30 cellular contexts compared by ENCODE assay signal in the genomic region with DNA sequence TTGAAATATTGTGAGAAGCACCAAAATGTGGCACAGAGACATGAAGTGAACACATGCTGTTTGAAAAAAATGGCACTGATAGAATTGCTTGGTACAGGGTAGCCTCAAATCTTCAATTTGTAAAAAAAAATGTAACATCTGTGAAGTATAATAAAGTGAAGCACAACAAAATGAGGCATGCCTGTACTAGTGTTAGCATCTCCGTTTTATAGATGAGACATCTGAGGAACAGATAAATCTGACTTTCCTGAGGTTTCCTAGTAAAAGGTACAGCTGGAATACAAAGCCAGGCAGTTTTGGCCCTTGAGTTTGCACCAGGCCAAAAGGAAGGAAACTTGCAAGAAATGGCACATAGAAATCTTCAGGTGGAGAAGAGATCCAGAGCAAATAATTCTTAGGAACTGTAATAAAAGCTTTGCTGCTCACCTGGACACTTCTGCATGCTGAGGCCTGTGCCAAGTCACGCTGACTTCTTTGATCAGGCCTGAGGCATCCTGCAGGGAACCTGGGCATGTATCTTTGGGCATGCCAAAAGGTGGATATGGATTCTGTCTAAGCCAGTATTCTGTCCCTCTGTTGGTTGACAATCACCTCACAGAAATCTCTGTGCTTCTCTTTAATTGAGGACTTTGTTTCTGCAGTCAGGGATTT.
DNase-seq lines count a peak whose midpoint lies in the region; ATAC-seq, FAIRE-seq and TF ChIP-seq lines count a peak whose summit lies in the region.
"Had no signal": no experiment of that assay in that cellular context is flagged by ENCODE, and none has a peak within 500 bp of the region (broad histone marks: within the 10 kb centered on the region; RNA-seq: fewer than 3 reads in every experiment).

No MANE protein-coding gene starts in this region.

- no peaks in the 10 kb centered on the region for H3K9me1 ChIP-seq in keratinocyte (ENCODE audit: control insufficient read depth, extremely low read depth, insufficient read depth, low read length)

- peak overlapping the region; percentile 69 for H3K4me2 ChIP-seq in keratinocyte (ENCODE audit: control insufficient read depth, extremely low read depth, insufficient read depth, low read depth, low read length)
- H3K4me2 ChIP-seq: BLaER1 treated with 17β-estradiol and CSF1 and Interleukin-3, amounts not matched to agents 10 nM and 100 nM; GM23338 had no signal

- no peaks in the 10 kb centered on the region for H3K36me3 ChIP-seq in keratinocyte (ENCODE audit: control insufficient read depth in 2 of 2, extremely low read depth in 1 of 2, insufficient read depth in 2 of 2, low read length in 2 of 2)
- no peaks in the 10 kb centered on the region for H3K36me3 ChIP-seq in heart left ventricle
- H3K36me3 ChIP-seq: BLaER1 treated with 17β-estradiol and CSF1 and Interleukin-3, amounts not matched to agents 10 nM and 100 nM; SJCRH30 had no signal

- FAIRE-seq in keratinocyte (lab: Jason Lieb, UNC): peak; percentile 95
- FAIRE-seq: A204.1, RCC 7860 had no signal

- H3K9ac ChIP-seq in keratinocyte (ENCODE audit: control insufficient read depth, extremely low read depth, insufficient read depth, low read length): no peak overlapping the region
- H3K9ac ChIP-seq: BLaER1 treated with 17β-estradiol and CSF1 and Interleukin-3, amounts not matched to agents 10 nM and 100 nM had no signal

- no peaks in the 10 kb centered on the region for H4K20me1 ChIP-seq in keratinocyte (ENCODE audit: control insufficient read depth, extremely low read depth, insufficient read depth, low read length)
- H4K20me1 ChIP-seq: BLaER1 treated with 17β-estradiol and CSF1 and Interleukin-3, amounts not matched to agents 10 nM and 100 nM had no signal

- 69 to 79% (median 73%) methylated on average over 2 of the region's 2 CpGs for WGBS in heart left ventricle, 4 donors

- H3K4me1 ChIP-seq in keratinocyte (ENCODE audit: control insufficient read depth, extremely low read depth, insufficient read depth, low read length) (peaks cover 17% of the 10 kb centered on the region), heart left ventricle (no peaks in the 10 kb centered on the region)
- H3K4me1 ChIP-seq: Caco-2, SJCRH30 had no signal

- ATAC-seq in GM19397 (IDR thresholded peaks at IDR 0.05; ENCODE audit: unreplicated experiment) (no peak), heart left ventricle (no peak), HG03108 (IDR thresholded peaks at IDR 0.05; ENCODE audit: unreplicated experiment) (no peak)
- ATAC-seq: GM23338, Right ventricle myocardium inferior, SK-N-SH treated with all-trans-retinoic acid at 6 μM for 48 hours had no signal

- H3K4me3 ChIP-seq in LNCaP clone FGC (ENCODE audit: low read depth, low read length) (no peak overlapping the region), keratinocyte (ENCODE audit: control insufficient read depth in 2 of 3, extremely low read depth in 1 of 3, insufficient read depth in 2 of 3, low read depth in 1 of 3, low read length in 3 of 3) (peak overlapping the region in 1 of 3 experiments; percentile 2), heart left ventricle (no peak overlapping the region)
- H3K4me3 ChIP-seq: BLaER1 treated with 17β-estradiol and CSF1 and Interleukin-3, amounts not matched to agents 10 nM and 100 nM; GM23338; SJCRH30 had no signal

- DNase-seq in LNCaP clone FGC (ENCODE audit: low read depth) (peak; percentile 54), cerebellar cortex (ENCODE audit: low spot score) (peak; percentile 38), keratinocyte (ENCODE audit: low read depth, low spot score) (peak; percentile 40), heart left ventricle (no peak)
- DNase-seq: AML-193; Caco-2; CD4-positive, alpha-beta memory T cell; DMS 273 treated with DMSO at 0.1 percent for 48 hours; DND-41; H9; IMR-90; KG1; MM.1S; NCI-H1048; NCI-H1436; NCI-H187; NCI-H2081 treated with DMSO at 0.1 percent for 48 hours; NCI-H2171 treated with DMSO at 0.1 percent for 48 hours; NCI-H524; NCI-H774; SJCRH30 had no signal

- peak overlapping the region; percentile 5 for H2AFZ ChIP-seq in keratinocyte (ENCODE audit: control insufficient read depth, low read length)
- H2AFZ ChIP-seq: GM23338 had no signal

- H3K79me2 ChIP-seq in keratinocyte (ENCODE audit: control insufficient read depth, insufficient read depth, low read length): no peaks in the 10 kb centered on the region

- H3K9me3 ChIP-seq in keratinocyte (ENCODE audit: control insufficient read depth, low read depth, low read length): no peaks in the 10 kb centered on the region
- H3K9me3 ChIP-seq in heart left ventricle: no peaks in the 10 kb centered on the region
- H3K9me3 ChIP-seq: BLaER1 treated with 17β-estradiol and CSF1 and Interleukin-3, amounts not matched to agents 10 nM and 100 nM; Caco-2; SJCRH30 had no signal

- H3K27me3 ChIP-seq in keratinocyte (ENCODE audit: control insufficient read depth, extremely low read depth, insufficient read depth, low read length) (no peaks in the 10 kb centered on the region), heart left ventricle (no peaks in the 10 kb centered on the region)
- H3K27me3 ChIP-seq: BLaER1 treated with 17β-estradiol and CSF1 and Interleukin-3, amounts not matched to agents 10 nM and 100 nM; SJCRH30 had no signal

- H3K27ac ChIP-seq in C4-2B (peak overlapping the region; percentile 15; the same call in 1 of the 2 replicates), keratinocyte (ENCODE audit: control insufficient read depth, insufficient read depth, low read length) (peak overlapping the region; percentile 39), heart left ventricle (no peak overlapping the region)
- H3K27ac ChIP-seq: BLaER1 treated with 17β-estradiol and CSF1 and Interleukin-3, amounts not matched to agents 10 nM and 100 nM; SJCRH30 had no signal

- dilution Hi-C loops in keratinocyte (cut with MboI; ENCODE audit: extremely low pct_ligation_motif_present, low sequenced_read_pairs): no loop called here

- no peak for TF ChIP-seq POLR2A in heart left ventricle (IDR thresholded peaks at IDR 0.05)

- intact Hi-C loops in heart left ventricle (cut with DNase I): no loop called here

- TF ChIP-seq CTCF in C4-2B (conservative IDR thresholded peaks at IDR 0.05) (no peak), LNCaP clone FGC (IDR thresholded peaks at IDR 0.05; ENCODE audit: control insufficient read depth, extremely low read depth, insufficient read depth) (no peak), keratinocyte (optimal IDR thresholded peaks at IDR 0.05 in 1 of 3, IDR thresholded peaks at IDR 0.05 in 1 of 3, conservative IDR thresholded peaks at IDR 0.05 in 1 of 3; ENCODE audit: extremely low read depth in 1 of 3, insufficient read depth in 2 of 3, low read length in 3 of 3) (no peak), heart left ventricle (IDR thresholded peaks at IDR 0.05) (no peak)

Comparison
In these comparisons a context has a peak if more than half of its experiments do, and no peak if none do; other contexts are left out.
1. H3K27ac ChIP-seq: peak in C4-2B (single experiment) and keratinocyte (single experiment); none in heart left ventricle (0 of 12).
2. DNase-seq: peak in LNCaP clone FGC (single experiment), cerebellar cortex (single experiment) and keratinocyte (single experiment); none in heart left ventricle (0 of 5).